8 cellular contexts compared by ENCODE assay signal in the genomic region with DNA sequence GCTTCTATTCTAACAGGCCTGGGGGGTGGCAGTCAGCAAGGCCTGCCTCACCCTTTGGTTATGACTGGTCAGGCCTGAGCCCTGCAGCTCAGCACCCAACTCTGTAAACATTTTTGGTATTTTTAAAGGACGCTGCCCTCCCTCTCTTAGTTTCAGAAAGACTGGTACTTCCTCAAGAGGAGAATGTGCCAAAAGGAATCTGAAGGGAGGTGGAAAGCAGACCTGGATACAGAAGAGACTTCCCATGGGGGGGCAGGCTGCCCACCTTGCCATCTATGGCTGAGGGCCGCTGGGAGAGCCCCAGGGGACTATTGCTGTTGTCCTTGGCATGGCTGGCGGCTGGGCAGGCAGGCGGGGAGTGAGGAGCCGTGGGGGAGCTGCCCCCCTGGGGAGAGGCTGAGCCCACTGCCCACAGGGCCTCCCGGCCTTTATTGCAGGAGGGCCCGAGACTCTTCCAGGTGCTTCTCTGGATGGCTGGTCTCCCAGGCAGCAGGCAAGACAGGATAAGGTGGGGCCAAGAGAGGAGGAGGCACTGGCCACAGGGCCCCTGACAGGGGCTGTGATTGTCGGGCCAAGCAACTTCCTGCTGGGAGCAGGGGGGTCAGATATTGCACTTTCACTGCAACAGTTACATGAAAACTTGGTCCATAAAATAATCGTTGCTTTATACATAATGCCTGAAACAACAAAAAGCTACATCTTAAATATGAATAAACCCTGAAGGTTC. TPM values are rescaled to one million over a fixed set of nuclear protein-coding genes. Genes with fewer than 3 reads are reported as not detected.
DNase-seq lines count a peak whose midpoint lies in the region; ATAC-seq and TF ChIP-seq lines count a peak whose summit lies in the region.
"Had no signal": no experiment of that assay in that cellular context is flagged by ENCODE, and none has a peak within 500 bp of the region (broad histone marks: within the 10 kb centered on the region; RNA-seq: fewer than 3 reads in every experiment).

No MANE protein-coding gene starts in this region.

- H3K23ac ChIP-seq in IMR-90 (ENCODE audit: low read depth, low read length): no peak overlapping the region

- H2BK120ac ChIP-seq in IMR-90 (ENCODE audit: low read depth, low read length): no peak overlapping the region

- no peaks in the 10 kb centered on the region for H3K9me3 ChIP-seq in IMR-90 (ENCODE audit: control insufficient read depth, insufficient read depth, low read length)

- no peaks in the 10 kb centered on the region for H3K27me3 ChIP-seq in IMR-90 (ENCODE audit: control insufficient read depth, insufficient read depth, low read length)

- H3K4me3 ChIP-seq in IMR-90 (ENCODE audit: insufficient read depth, low read depth, low read length): no peak overlapping the region

- peaks cover 15% of the 10 kb centered on the region for H4K20me1 ChIP-seq in IMR-90 (ENCODE audit: insufficient read depth, low read length)

- no peak overlapping the region for H3K27ac ChIP-seq in IMR-90 (ENCODE audit: insufficient read depth, low read length)

- no peak overlapping the region for H3K18ac ChIP-seq in IMR-90 (ENCODE audit: low read depth, low read length)

- peak overlapping the region; percentile 69 for H2BK5ac ChIP-seq in IMR-90 (ENCODE audit: low read depth, low read length, poor library complexity, severe bottlenecking)

- intact Hi-C loops in IMR-90 (cut with micrococcal nuclease): no loop called here
- intact Hi-C loops in posterior vena cava (cut with DNase I): loop anchor here in 1 of 2 donors (5.0 kb wide), 1 partner anchor 253 kb away; no protein-coding TSS in a partner anchor

- H2BK20ac ChIP-seq in IMR-90 (ENCODE audit: low read depth, low read length): no peak overlapping the region

- H2AK5ac ChIP-seq in IMR-90 (ENCODE audit: low read depth, low read length): no peak overlapping the region

- peaks cover 41% of the 10 kb centered on the region for H3K36me3 ChIP-seq in IMR-90 (ENCODE audit: control insufficient read depth, insufficient read depth, low read length)

- TSS peak; percentile 73 for BruUV-seq in IMR-90 (replicated peaks; lab: Mats Ljungman, UMichigan)

- CTCF ChIA-PET in IMR-90 (lab: Yijun Ruan, JAX): interaction anchor here (1.1 kb wide), 1 partner anchor 122 kb away, joined by 3 read pairs; no protein-coding TSS in a partner anchor
- CTCF ChIA-PET in activated CD8-positive, alpha-beta T cell treated with anti-CD3 and anti-CD28 coated beads, Interleukin-2, amount 10 ng/mL, durations not matched to agents 7 days and 5 days (lab: Charles Lee): no interaction called here

- peaks cover 21% of the 10 kb centered on the region; the same call in 1 of the 2 replicates for H3K9me1 ChIP-seq in IMR-90 (ENCODE audit: insufficient read depth, low read length)

- WGBS in IMR-90 (ENCODE audit: extremely low coverage in 2 of 2, insufficient read length in 1 of 2), 2 experiments: 67% methylated on average over 1 of the region's 9 CpGs; no CpG with 5 or more reads in 1 of the 2 experiments

- H4K91ac ChIP-seq in IMR-90 (ENCODE audit: insufficient read depth, low read depth, low read length): no peak overlapping the region

- peak overlapping the region; percentile 92; the same call in 1 of the 2 replicates for H3K14ac ChIP-seq in IMR-90 (replicated peaks; ENCODE audit: low read depth, low read length)

- TF ChIP-seq POLR2A in IMR-90 (IDR thresholded peaks at IDR 0.05; ENCODE audit: low read depth, low read length): no peak

- dilution Hi-C loops in IMR-90 (cut with HindIII; ENCODE audit: low sequenced_read_pairs, unreplicated experiment): loop anchor here (25.0 kb wide), 1 partner anchor 253 kb away; a partner anchor contains a TSS

- peak overlapping the region; percentile 43 for H2AK9ac ChIP-seq in IMR-90 (replicated peaks; ENCODE audit: low read depth, low read length, poor library complexity)

- H3K79me1 ChIP-seq in IMR-90 (ENCODE audit: low read depth in 1 of 2, low read length in 2 of 2): peaks cover 14 to 48% of the 10 kb centered on the region in 2 experiments; a peak in 3 of 4 replicates

- no peak for TF ChIP-seq RAD21 in IMR-90 (IDR thresholded peaks at IDR 0.05; ENCODE audit: low read length)

- H3K9me3 Mint-ChIP-seq in activated CD8-positive, alpha-beta T cell treated with anti-CD3 and anti-CD28 coated beads, Interleukin-2, amount 10 ng/mL, durations not matched to agents 7 days and 5 days (ENCODE audit: insufficient read depth): no peaks in the 10 kb centered on the region
- H3K9me3 Mint-ChIP-seq in stimulated activated effector memory CD8-positive, alpha-beta T cell treated with anti-CD3 and anti-CD28 coated beads, Interleukin-12 subunit alpha, Interleukin-12 subunit beta, amount 100 ng/mL, for 72 hours: no peaks in the 10 kb centered on the region

- no peak for TF ChIP-seq CTCF in IMR-90 (conservative IDR thresholded peaks at IDR 0.05; ENCODE audit: low read depth, low read length)
- TF ChIP-seq CTCF in GM10266 (IDR thresholded peaks at IDR 0.05; ENCODE audit: control insufficient read depth, insufficient read depth, low read depth, missing control alignments): no peak

- H3K4me1 ChIP-seq in IMR-90 (ENCODE audit: control insufficient read depth, insufficient read depth, low read length): peaks cover 27% of the 10 kb centered on the region

- peaks cover 47% of the 10 kb centered on the region for H3K4me1 Mint-ChIP-seq in activated CD8-positive, alpha-beta T cell treated with anti-CD3 and anti-CD28 coated beads, Interleukin-2, amount 10 ng/mL, durations not matched to agents 7 days and 5 days (ENCODE audit: low read depth)
- H3K4me1 Mint-ChIP-seq in stimulated activated effector memory CD8-positive, alpha-beta T cell treated with anti-CD3 and anti-CD28 coated beads, Interleukin-12 subunit alpha, Interleukin-12 subunit beta, amount 100 ng/mL, for 72 hours: peaks cover 35% of the 10 kb centered on the region

- H3K4ac ChIP-seq in IMR-90 (ENCODE audit: low read depth, low read length): no peak overlapping the region

- peak overlapping the region in 1 of 2 experiments; percentile 64; a peak in 3 of 4 replicates for H4K8ac ChIP-seq in IMR-90 (ENCODE audit: low read depth in 2 of 2, low read length in 2 of 2)

- no peaks in the 10 kb centered on the region for H3K27me3 Mint-ChIP-seq in activated CD8-positive, alpha-beta T cell treated with anti-CD3 and anti-CD28 coated beads, Interleukin-2, amount 10 ng/mL, durations not matched to agents 7 days and 5 days (ENCODE audit: low read depth)

- H3K4me2 ChIP-seq in IMR-90 (ENCODE audit: low read depth, low read length): no peak overlapping the region

- H3K4me3 Mint-ChIP-seq in activated CD8-positive, alpha-beta T cell treated with anti-CD3 and anti-CD28 coated beads, Interleukin-2, amount 10 ng/mL, durations not matched to agents 7 days and 5 days: peak overlapping the region; percentile 12
- peak overlapping the region; percentile 86 for H3K4me3 Mint-ChIP-seq in stimulated activated effector memory CD8-positive, alpha-beta T cell treated with anti-CD3 and anti-CD28 coated beads, Interleukin-12 subunit alpha, Interleukin-12 subunit beta, amount 100 ng/mL, for 72 hours

- 0 out of 2 replicates have a peak, but pooled peaks have one; percentile 1 for ATAC-seq in IMR-90 (ENCODE audit: low read depth)
- no peak for ATAC-seq in activated CD8-positive, alpha-beta T cell treated with anti-CD3 and anti-CD28 coated beads, Interleukin-2, amount 10 ng/mL, durations not matched to agents 7 days and 5 days
- no peak for ATAC-seq in stimulated activated effector memory CD8-positive, alpha-beta T cell treated with anti-CD3 and anti-CD28 coated beads, Interleukin-12 subunit alpha, Interleukin-12 subunit beta, amount 100 ng/mL, for 72 hours

- H3K27ac Mint-ChIP-seq in activated CD8-positive, alpha-beta T cell treated with anti-CD3 and anti-CD28 coated beads, Interleukin-2, amount 10 ng/mL, durations not matched to agents 7 days and 5 days: peak overlapping the region; percentile 72
- peak overlapping the region; percentile 91 for H3K27ac Mint-ChIP-seq in stimulated activated effector memory CD8-positive, alpha-beta T cell treated with anti-CD3 and anti-CD28 coated beads, Interleukin-12 subunit alpha, Interleukin-12 subunit beta, amount 100 ng/mL, for 72 hours

- no peak overlapping the region for H2AFZ ChIP-seq in IMR-90 (replicated peaks; ENCODE audit: low read length, poor library complexity)

- no peak overlapping the region for H4K5ac ChIP-seq in IMR-90 (ENCODE audit: low read depth, low read length)

- no peak overlapping the region for H3K56ac ChIP-seq in IMR-90 (ENCODE audit: extremely low read depth, insufficient read depth, low read length)

- DNase-seq in IMR-90 (no peak), kidney tubule cell (ENCODE audit: low spot score) (peak; percentile 40), GM10266 (ENCODE audit: extremely low spot score) (no peak), SHP77 treated with DMSO at 0.1 percent for 48 hours (lab: John Stamatoyannopoulos, UW) (no peak), posterior vena cava (ENCODE audit: low spot score) (no peak)
- DNase-seq in activated CD8-positive, alpha-beta T cell treated with anti-CD3 and anti-CD28 coated beads, Interleukin-2, amount 10 ng/mL, durations not matched to agents 7 days and 5 days: no peak
- no peak for DNase-seq in stimulated activated effector memory CD8-positive, alpha-beta T cell treated with anti-CD3 and anti-CD28 coated beads, Interleukin-12 subunit alpha, Interleukin-12 subunit beta, amount 100 ng/mL, for 72 hours (ENCODE audit: low spot score in 2 of 2)
- DNase-seq: NCI-H1048 had no signal

- peaks cover 37% of the 10 kb centered on the region for H3K36me3 Mint-ChIP-seq in activated CD8-positive, alpha-beta T cell treated with anti-CD3 and anti-CD28 coated beads, Interleukin-2, amount 10 ng/mL, durations not matched to agents 7 days and 5 days (ENCODE audit: low read depth)
- peaks cover 33% of the 10 kb centered on the region for H3K36me3 Mint-ChIP-seq in stimulated activated effector memory CD8-positive, alpha-beta T cell treated with anti-CD3 and anti-CD28 coated beads, Interleukin-12 subunit alpha, Interleukin-12 subunit beta, amount 100 ng/mL, for 72 hours

- POLR2A ChIA-PET in IMR-90 (lab: Charles Lee; ENCODE audit: unreplicated experiment): interaction anchor here (0.6 to 1.0 kb wide), 2 partner anchors 249 to 254 kb away, joined by 4 to 5 read pairs; a partner anchor contains a TSS
- POLR2A ChIA-PET in activated CD8-positive, alpha-beta T cell treated with anti-CD3 and anti-CD28 coated beads, Interleukin-2, amount 10 ng/mL, durations not matched to agents 7 days and 5 days (lab: Charles Lee): interaction anchor here (1.3 kb wide), 1 partner anchor 123 kb away, joined by 4 read pairs; no protein-coding TSS in a partner anchor

- H2BK15ac ChIP-seq in IMR-90 (ENCODE audit: low read depth, low read length): no peak overlapping the region

- H3K9ac ChIP-seq in IMR-90 (ENCODE audit: low read depth, low read length): no peak overlapping the region

- in situ Hi-C loops in IMR-90 (cut with MboI; ENCODE audit: low sequenced_read_pairs): loop anchor here (10.0 kb wide), 1 partner anchor 161 kb away; no protein-coding TSS in a partner anchor

RNA-seq across cellular contexts. Expression of a gene that starts 3.5 kb away (rescaled TPM):
- total RNA-seq in IMR-90 (2012; rRNA removed) (161 and 205 TPM in 2 replicates), posterior vena cava (100 to 1,000 TPM; 125 to 132 TPM)
- polyA plus RNA-seq in IMR-90 (2012; rRNA removed): 254 and 258 TPM in 2 replicates
- polyA plus RNA-seq in IMR-90 (2012; cell fraction: cytosol; rRNA removed): 195 and 234 TPM in 2 replicates
- polyA plus RNA-seq in IMR-90 (2012; cell fraction: nucleus; rRNA removed; ENCODE audit: low replicate concordance): 276 and 281 TPM in 2 replicates
- total RNA-seq in activated CD8-positive, alpha-beta T cell treated with anti-CD3 and anti-CD28 coated beads, Interleukin-2, amount 10 ng/mL, durations not matched to agents 7 days and 5 days: 100 to 1,000 TPM; 204 to 213 TPM

RNA-seq across cellular contexts. Expression of a gene that starts 8.9 kb away (rescaled TPM):
- 4.3 and 4.7 TPM in 2 replicates for total RNA-seq in IMR-90 (2012; rRNA removed)
- polyA plus RNA-seq in IMR-90 (2012; rRNA removed): 18.2 and 19.0 TPM in 2 replicates
- polyA plus RNA-seq in IMR-90 (2012; cell fraction: cytosol; rRNA removed): 7.7 and 16.7 TPM in 2 replicates
- polyA plus RNA-seq in IMR-90 (2012; cell fraction: nucleus; rRNA removed; ENCODE audit: low replicate concordance): 31.5 and 87.3 TPM in 2 replicates
- 10 to 100 TPM; 24.1 to 27.0 TPM for total RNA-seq in activated CD8-positive, alpha-beta T cell treated with anti-CD3 and anti-CD28 coated beads, Interleukin-2, amount 10 ng/mL, durations not matched to agents 7 days and 5 days
- total RNA-seq in posterior vena cava: 1 to 10 TPM; 7.6 to 9.6 TPM

RNA-seq across cellular contexts. Expression of a gene that starts 17.7 kb away (rescaled TPM):
- total RNA-seq in IMR-90 (2012; rRNA removed) (5.6 and 7.2 TPM in 2 replicates), posterior vena cava (1 to 10 TPM; 3.4 to 5.3 TPM)
- polyA plus RNA-seq in IMR-90 (2012; rRNA removed): 7.8 and 8.3 TPM in 2 replicates
- 6.6 and 7.8 TPM in 2 replicates for polyA plus RNA-seq in IMR-90 (2012; cell fraction: cytosol; rRNA removed)
- 14.2 and 28.2 TPM in 2 replicates for polyA plus RNA-seq in IMR-90 (2012; cell fraction: nucleus; rRNA removed; ENCODE audit: low replicate concordance)
- total RNA-seq in activated CD8-positive, alpha-beta T cell treated with anti-CD3 and anti-CD28 coated beads, Interleukin-2, amount 10 ng/mL, durations not matched to agents 7 days and 5 days: 1 to 10 TPM; 5.9 to 6.0 TPM
